1 cellular context compared by ENCODE assay signal in the genomic region with DNA sequence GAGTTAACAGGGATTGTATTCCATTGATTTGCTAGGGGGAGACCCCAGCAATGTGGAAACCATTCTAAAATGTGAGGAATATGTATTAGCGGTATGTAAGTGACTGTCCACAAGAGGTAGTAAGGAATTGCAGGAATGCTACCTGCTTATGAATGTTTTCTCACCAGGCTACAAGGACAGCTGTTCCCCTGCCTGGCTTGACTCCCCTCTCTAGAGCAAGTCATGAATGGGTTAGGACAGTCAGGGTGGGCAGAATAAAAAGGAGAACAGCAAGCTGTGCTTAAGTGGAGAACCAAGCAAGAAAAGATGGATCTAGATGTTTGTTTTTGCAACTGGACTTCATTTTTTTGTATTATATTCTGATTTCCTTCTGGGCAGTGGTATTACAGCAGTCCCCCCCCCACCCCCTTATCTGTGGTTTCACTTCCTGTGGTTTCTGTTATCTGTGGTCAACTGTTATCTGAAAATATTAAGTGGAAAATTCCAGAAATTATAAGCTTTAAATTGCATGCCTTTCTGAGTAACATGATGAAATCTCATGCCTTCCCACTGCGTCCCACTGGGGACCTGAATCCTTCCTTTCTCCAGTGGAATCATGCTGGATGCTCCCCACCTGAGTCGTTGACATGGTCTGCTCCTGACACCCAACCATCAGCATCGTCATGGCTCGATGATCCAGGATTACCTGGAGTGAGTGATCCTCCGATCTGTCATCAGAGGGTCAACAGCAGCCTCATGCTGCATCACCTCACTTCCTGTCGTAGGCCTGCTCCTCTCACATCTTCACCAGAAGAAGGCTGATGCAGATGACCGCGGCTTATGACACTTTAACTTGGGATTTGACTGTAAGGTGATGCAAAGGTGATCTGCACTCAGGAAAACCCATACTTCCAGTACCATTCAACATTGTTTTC.
A peak's percentile ranks its signal among the peaks of the same experiment; 100 is the strongest.
TF ChIP-seq lines count a peak whose summit lies in the region.

No MANE protein-coding gene starts in this region.

TF ChIP-seq in H1, 55 proteins besides CTCF, POLR2A, EP300 and RAD21:
- TF ChIP-seq BRCA1 (IDR thresholded peaks at IDR 0.05; ENCODE audit: low read depth, low read length) = no peak
- TF ChIP-seq POLR2AphosphoS5 (IDR thresholded peaks at IDR 0.05; ENCODE audit: low read depth, low read length) = no peak
- TF ChIP-seq EGR1 (IDR thresholded peaks at IDR 0.05; ENCODE audit: borderline replicate concordance, low read depth, low read length) = no peak
- no peak for TF ChIP-seq CHD2 (IDR thresholded peaks at IDR 0.05; ENCODE audit: low read length)
- no peak for TF ChIP-seq SAP30 (IDR thresholded peaks at IDR 0.05; ENCODE audit: insufficient read depth, insufficient replicate concordance, low read length)
- no peak for TF ChIP-seq KDM1A (IDR thresholded peaks at IDR 0.05; ENCODE audit: borderline replicate concordance, low read length)
- TF ChIP-seq TEAD4 (IDR thresholded peaks at IDR 0.05; ENCODE audit: low read depth, low read length) = peak; percentile 30; the same call in 1 of the 2 replicates
- no peak for TF ChIP-seq CEBPB (IDR thresholded peaks at IDR 0.05; ENCODE audit: low read depth, low read length)
- TF ChIP-seq RXRA (IDR thresholded peaks at IDR 0.05; ENCODE audit: insufficient read depth, low read depth, low read length) = no peak
